1 cellular context compared by ENCODE assay signal in the genomic region with DNA sequence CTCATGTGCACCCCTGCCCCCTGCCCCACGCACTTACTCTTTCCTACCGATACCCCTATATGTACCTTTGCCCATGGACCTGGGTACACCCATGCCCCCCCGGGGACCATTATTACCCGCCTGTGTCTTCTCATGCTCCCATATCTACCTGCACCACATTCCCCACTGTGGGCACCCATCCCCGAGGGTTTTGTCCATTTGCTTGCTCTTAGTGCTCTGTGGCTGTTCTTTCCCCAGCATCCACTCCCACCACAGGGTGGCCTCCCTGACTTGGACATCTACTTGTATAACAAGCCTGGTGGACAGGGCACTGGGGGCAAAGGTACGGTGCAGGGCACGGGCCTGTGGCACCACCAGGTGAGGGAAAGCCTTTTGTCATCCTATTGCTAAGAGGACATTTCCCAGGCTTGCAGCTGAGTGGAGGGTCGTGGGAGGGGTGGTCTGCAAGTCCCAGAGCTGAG.
TF ChIP-seq lines count a peak whose summit lies in the region.

No MANE protein-coding gene starts in this region.

TF ChIP-seq in HCT116, 20 proteins besides CTCF, POLR2A, EP300 and RAD21:
- TF ChIP-seq ELF1 (IDR thresholded peaks at IDR 0.05; ENCODE audit: borderline replicate concordance, low read depth) (no peak), TCF7L2 (IDR thresholded peaks at IDR 0.05; ENCODE audit: borderline replicate concordance, extremely low read depth, insufficient read depth, insufficient read length) (no peak), YY1 (IDR thresholded peaks at IDR 0.05; ENCODE audit: extremely low read depth, insufficient replicate concordance, low read depth, low read length) (no peak), SP1 (IDR thresholded peaks at IDR 0.05; ENCODE audit: low read depth) (no peak), CEBPB (IDR thresholded peaks at IDR 0.05; ENCODE audit: low read depth) (no peak), ZBTB33 (IDR thresholded peaks at IDR 0.05; ENCODE audit: extremely low read depth, insufficient replicate concordance, low read length) (no peak), CBX3 (IDR thresholded peaks at IDR 0.05; ENCODE audit: low read depth) (no peak), ZNF274 (IDR thresholded peaks at IDR 0.05; ENCODE audit: low read depth, low read length) (no peak), SRF (IDR thresholded peaks at IDR 0.05; ENCODE audit: low read depth) (no peak), EGR1 (IDR thresholded peaks at IDR 0.05; ENCODE audit: low read depth) (no peak), MAX (IDR thresholded peaks at IDR 0.05) (no peak), EZH2phosphoT487 (IDR thresholded peaks at IDR 0.05; ENCODE audit: borderline replicate concordance) (no peak), FOSL1 (IDR thresholded peaks at IDR 0.05; ENCODE audit: low read depth) (no peak), EZH2 (IDR thresholded peaks at IDR 0.05) (no peak)
- TF ChIP-seq, protein P1, sequence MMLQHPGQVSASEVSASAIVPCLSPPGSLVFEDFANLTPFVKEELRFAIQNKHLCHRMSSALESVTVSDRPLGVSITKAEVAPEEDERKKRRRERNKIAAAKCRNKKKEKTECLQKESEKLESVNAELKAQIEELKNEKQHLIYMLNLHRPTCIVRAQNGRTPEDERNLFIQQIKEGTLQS (IDR thresholded peaks at IDR 0.05): no peak
- TF ChIP-seq, protein P2, sequence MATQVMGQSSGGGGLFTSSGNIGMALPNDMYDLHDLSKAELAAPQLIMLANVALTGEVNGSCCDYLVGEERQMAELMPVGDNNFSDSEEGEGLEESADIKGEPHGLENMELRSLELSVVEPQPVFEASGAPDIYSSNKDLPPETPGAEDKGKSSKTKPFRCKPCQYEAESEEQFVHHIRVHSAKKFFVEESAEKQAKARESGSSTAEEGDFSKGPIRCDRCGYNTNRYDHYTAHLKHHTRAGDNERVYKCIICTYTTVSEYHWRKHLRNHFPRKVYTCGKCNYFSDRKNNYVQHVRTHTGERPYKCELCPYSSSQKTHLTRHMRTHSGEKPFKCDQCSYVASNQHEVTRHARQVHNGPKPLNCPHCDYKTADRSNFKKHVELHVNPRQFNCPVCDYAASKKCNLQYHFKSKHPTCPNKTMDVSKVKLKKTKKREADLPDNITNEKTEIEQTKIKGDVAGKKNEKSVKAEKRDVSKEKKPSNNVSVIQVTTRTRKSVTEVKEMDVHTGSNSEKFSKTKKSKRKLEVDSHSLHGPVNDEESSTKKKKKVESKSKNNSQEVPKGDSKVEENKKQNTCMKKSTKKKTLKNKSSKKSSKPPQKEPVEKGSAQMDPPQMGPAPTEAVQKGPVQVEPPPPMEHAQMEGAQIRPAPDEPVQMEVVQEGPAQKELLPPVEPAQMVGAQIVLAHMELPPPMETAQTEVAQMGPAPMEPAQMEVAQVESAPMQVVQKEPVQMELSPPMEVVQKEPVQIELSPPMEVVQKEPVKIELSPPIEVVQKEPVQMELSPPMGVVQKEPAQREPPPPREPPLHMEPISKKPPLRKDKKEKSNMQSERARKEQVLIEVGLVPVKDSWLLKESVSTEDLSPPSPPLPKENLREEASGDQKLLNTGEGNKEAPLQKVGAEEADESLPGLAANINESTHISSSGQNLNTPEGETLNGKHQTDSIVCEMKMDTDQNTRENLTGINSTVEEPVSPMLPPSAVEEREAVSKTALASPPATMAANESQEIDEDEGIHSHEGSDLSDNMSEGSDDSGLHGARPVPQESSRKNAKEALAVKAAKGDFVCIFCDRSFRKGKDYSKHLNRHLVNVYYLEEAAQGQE (IDR thresholded peaks at IDR 0.05; ENCODE audit: low read depth): no peak
